Comparison of ENCODE assay signal across 1 cellular context in the genomic region with DNA sequence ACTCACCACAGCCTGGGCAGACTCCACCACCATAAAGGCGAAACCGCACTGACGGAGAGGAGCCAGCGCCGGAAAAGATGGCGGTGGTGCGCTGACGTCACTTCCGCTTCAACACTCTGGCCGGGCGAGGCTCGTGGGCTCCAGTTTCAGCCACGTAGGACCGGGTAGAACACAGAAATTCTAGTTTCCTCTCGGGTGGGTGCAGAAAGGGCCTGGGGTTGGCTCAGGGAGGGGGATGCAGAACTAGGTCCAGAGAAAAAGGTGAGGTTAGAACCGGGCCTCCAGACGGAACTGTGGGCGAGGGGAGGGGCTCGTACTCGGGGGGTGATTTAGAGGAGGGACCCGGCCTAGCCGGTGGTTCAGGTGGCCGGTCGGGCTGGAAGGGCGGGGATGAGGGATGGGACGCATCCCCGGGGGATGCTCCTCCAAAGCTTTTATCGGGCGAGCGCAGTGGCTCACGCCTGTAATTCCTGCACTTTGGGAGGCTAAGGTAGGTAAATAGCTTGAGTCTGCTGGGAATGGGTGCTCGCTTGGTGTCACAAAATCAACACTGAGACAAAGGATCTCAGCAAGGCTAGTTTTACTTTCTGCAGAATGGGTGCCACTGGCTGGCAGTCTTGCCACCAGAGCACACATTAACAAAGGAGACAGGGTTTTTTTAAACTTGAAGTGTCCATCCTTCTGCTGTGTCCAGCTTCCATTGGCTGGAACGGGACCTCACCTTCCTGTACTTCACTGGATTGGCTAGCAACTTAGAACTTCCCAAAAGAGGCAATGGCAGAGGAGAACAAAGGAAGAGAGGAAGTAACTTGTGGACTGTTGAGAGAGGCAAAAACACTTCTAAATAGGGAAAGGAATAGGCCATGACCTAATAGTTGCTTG.
TF ChIP-seq lines count a peak whose summit lies in the region.

Gene ZNF561, minus strand, starts transcription at position 77 of the 882 bp plus-strand sequence. CDS start 1,776 bp downstream, outside the sequence.

TF ChIP-seq in K562, 482 proteins besides CTCF, POLR2A, EP300 and RAD21 (continued from another document):
- TF ChIP-seq, protein P1, sequence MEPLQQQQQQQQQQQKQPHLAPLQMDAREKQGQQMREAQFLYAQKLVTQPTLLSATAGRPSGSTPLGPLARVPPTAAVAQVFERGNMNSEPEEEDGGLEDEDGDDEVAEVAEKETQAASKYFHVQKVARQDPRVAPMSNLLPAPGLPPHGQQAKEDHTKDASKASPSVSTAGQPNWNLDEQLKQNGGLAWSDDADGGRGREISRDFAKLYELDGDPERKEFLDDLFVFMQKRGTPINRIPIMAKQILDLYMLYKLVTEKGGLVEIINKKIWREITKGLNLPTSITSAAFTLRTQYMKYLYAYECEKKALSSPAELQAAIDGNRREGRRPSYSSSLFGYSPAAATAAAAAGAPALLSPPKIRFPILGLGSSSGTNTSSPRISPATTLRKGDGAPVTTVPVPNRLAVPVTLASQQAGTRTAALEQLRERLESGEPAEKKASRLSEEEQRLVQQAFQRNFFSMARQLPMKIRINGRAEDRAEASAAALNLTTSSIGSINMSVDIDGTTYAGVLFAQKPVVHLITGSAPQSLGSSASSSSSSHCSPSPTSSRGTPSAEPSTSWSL (CRISPR knock-in tag; IDR thresholded peaks at IDR 0.05; ENCODE audit: borderline replicate concordance): no peak
- TF ChIP-seq PML (IDR thresholded peaks at IDR 0.05; ENCODE audit: low read length): no peak
- TF ChIP-seq MECOM (CRISPR knock-in tag; IDR thresholded peaks at IDR 0.05): no peak
- 0 out of 2 replicates have a peak, but pooled peaks have one; percentile 83 for TF ChIP-seq OTX1 (CRISPR knock-in tag; IDR thresholded peaks at IDR 0.05)
- TF ChIP-seq, protein P2, sequence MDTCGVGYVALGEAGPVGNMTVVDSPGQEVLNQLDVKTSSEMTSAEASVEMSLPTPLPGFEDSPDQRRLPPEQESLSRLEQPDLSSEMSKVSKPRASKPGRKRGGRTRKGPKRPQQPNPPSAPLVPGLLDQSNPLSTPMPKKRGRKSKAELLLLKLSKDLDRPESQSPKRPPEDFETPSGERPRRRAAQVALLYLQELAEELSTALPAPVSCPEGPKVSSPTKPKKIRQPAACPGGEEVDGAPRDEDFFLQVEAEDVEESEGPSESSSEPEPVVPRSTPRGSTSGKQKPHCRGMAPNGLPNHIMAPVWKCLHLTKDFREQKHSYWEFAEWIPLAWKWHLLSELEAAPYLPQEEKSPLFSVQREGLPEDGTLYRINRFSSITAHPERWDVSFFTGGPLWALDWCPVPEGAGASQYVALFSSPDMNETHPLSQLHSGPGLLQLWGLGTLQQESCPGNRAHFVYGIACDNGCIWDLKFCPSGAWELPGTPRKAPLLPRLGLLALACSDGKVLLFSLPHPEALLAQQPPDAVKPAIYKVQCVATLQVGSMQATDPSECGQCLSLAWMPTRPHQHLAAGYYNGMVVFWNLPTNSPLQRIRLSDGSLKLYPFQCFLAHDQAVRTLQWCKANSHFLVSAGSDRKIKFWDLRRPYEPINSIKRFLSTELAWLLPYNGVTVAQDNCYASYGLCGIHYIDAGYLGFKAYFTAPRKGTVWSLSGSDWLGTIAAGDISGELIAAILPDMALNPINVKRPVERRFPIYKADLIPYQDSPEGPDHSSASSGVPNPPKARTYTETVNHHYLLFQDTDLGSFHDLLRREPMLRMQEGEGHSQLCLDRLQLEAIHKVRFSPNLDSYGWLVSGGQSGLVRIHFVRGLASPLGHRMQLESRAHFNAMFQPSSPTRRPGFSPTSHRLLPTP (IDR thresholded peaks at IDR 0.05; ENCODE audit: borderline replicate concordance, extremely low read depth, insufficient read length): no peak
- no peak for TF ChIP-seq ASH1L (IDR thresholded peaks at IDR 0.05; ENCODE audit: borderline replicate concordance, low read depth, partially characterized antibody)
- TF ChIP-seq E4F1 (CRISPR knock-in tag; IDR thresholded peaks at IDR 0.05; ENCODE audit: borderline replicate concordance): no peak
- peak; percentile 75; the same call in 1 of the 2 replicates for TF ChIP-seq CBX5 (IDR thresholded peaks at IDR 0.05; ENCODE audit: borderline replicate concordance, low read depth)
- peak; percentile 84; the same call in 1 of the 2 replicates for TF ChIP-seq NFATC3 (IDR thresholded peaks at IDR 0.05)
- TF ChIP-seq ZNF174 (CRISPR knock-in tag; IDR thresholded peaks at IDR 0.05): no peak
- no peak for TF ChIP-seq ZNF512 (tag; IDR thresholded peaks at IDR 0.05)
- TF ChIP-seq ZNF165 (CRISPR knock-in tag; IDR thresholded peaks at IDR 0.05; ENCODE audit: borderline replicate concordance): no peak
- peak; percentile 93 for TF ChIP-seq RBFOX2 (IDR thresholded peaks at IDR 0.05; ENCODE audit: low read depth, low read length)
- no peak for TF ChIP-seq THAP12 (CRISPR knock-in tag; IDR thresholded peaks at IDR 0.05)
- TF ChIP-seq SMC3 (conservative IDR thresholded peaks at IDR 0.05; ENCODE audit: insufficient read depth, low read depth, low read length): 0 out of 2 replicates have a peak, but pooled peaks have one; percentile 1
- no peak for TF ChIP-seq POLR2AphosphoS5 (IDR thresholded peaks at IDR 0.05; ENCODE audit: control insufficient read depth, insufficient read depth, low read depth, low read length)
- no peak for TF ChIP-seq PTBP1 (IDR thresholded peaks at IDR 0.05; ENCODE audit: low read depth, low read length)
- TF ChIP-seq NFIC (IDR thresholded peaks at IDR 0.05): peak; percentile 66
- TF ChIP-seq KDM1A (IDR thresholded peaks at IDR 0.05): peak; percentile 62 to 80; a peak in 3 of 4 replicates
- no peak for TF ChIP-seq WHSC1 (IDR thresholded peaks at IDR 0.05; ENCODE audit: low read length)
- TF ChIP-seq ATF1 (CRISPR knock-in tag; IDR thresholded peaks at IDR 0.05): peak; percentile 55
- peak; percentile 99 for TF ChIP-seq ATF1 (tag; IDR thresholded peaks at IDR 0.05)
- TF ChIP-seq BACH1 (tag; IDR thresholded peaks at IDR 0.05): no peak
- no peak; the same call in 1 of the 2 replicates for TF ChIP-seq ZNF24 (IDR thresholded peaks at IDR 0.05)
- TF ChIP-seq MTF1 (CRISPR knock-in tag; IDR thresholded peaks at IDR 0.05; ENCODE audit: borderline replicate concordance): no peak
- TF ChIP-seq ZNF444 (CRISPR knock-in tag; IDR thresholded peaks at IDR 0.05): no peak
- no peak for TF ChIP-seq ELF2 (CRISPR knock-in tag; IDR thresholded peaks at IDR 0.05)
- TF ChIP-seq ZNF212 (CRISPR knock-in tag; IDR thresholded peaks at IDR 0.05): no peak
- no peak for TF ChIP-seq CEBPG (CRISPR knock-in tag; IDR thresholded peaks at IDR 0.05)
- no peak for TF ChIP-seq CEBPG (tag; conservative IDR thresholded peaks at IDR 0.05 in 1 of 2, IDR thresholded peaks at IDR 0.05 in 1 of 2)
- peak; percentile 92 for TF ChIP-seq POLR2G (IDR thresholded peaks at IDR 0.05; ENCODE audit: low read depth, low read length)
- TF ChIP-seq ZNF583 (CRISPR knock-in tag; IDR thresholded peaks at IDR 0.05): no peak
- TF ChIP-seq, protein P3, sequence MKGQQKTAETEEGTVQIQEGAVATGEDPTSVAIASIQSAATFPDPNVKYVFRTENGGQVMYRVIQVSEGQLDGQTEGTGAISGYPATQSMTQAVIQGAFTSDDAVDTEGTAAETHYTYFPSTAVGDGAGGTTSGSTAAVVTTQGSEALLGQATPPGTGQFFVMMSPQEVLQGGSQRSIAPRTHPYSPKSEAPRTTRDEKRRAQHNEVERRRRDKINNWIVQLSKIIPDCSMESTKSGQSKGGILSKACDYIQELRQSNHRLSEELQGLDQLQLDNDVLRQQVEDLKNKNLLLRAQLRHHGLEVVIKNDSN (CRISPR knock-in tag; IDR thresholded peaks at IDR 0.05): 0 out of 2 replicates have a peak, but pooled peaks have one; percentile 14
- no peak for TF ChIP-seq DEAF1 (CRISPR knock-in tag; IDR thresholded peaks at IDR 0.05)
- TF ChIP-seq PHB (CRISPR knock-in tag; IDR thresholded peaks at IDR 0.05): no peak
- TF ChIP-seq ZNF644 (tag; IDR thresholded peaks at IDR 0.05; ENCODE audit: low read depth): no peak
- TF ChIP-seq GTF2A2 (tag; IDR thresholded peaks at IDR 0.05): 0 out of 2 replicates have a peak, but pooled peaks have one; percentile 63
- peak; percentile 98 for TF ChIP-seq DIDO1 (tag; IDR thresholded peaks at IDR 0.05; ENCODE audit: low read depth)
- no peak for TF ChIP-seq RBM22 (IDR thresholded peaks at IDR 0.05; ENCODE audit: low read depth, low read length, poor library complexity, severe bottlenecking)
- TF ChIP-seq GATA2 (CRISPR knock-in tag; IDR thresholded peaks at IDR 0.05): no peak
- no peak for TF ChIP-seq CREBBP (IDR thresholded peaks at IDR 0.05; ENCODE audit: low read depth, low read length)
